ENCODE assay signal across 21 cellular contexts in the genomic region with DNA sequence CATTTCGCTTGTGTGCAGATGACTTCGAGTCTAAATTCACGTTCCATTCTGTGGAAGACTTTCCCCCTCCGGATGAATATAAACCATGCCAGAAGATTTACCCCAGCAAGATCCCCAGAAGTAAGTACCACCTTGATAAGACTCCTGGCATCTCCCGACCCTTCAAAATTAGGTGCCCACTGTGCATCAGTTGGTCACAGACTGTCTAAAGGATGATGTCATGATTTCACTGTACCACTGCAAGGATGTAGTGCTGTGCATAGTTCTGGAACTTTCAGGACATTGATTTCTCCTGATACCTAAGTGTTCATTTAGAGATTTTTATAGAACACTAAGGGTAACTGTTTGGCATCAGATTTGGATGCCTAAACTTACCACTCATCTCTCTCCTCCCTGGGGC.
DNase-seq lines count a peak whose midpoint lies in the region; ATAC-seq, FAIRE-seq and TF ChIP-seq lines count a peak whose summit lies in the region.
"Had no signal": no experiment of that assay in that cellular context is flagged by ENCODE, and none has a peak within 500 bp of the region (broad histone marks: within the 10 kb centered on the region; RNA-seq: fewer than 3 reads in every experiment).

No MANE protein-coding gene starts in this region.

- H3K9me3 ChIP-seq in HepG2 (ENCODE audit: low read length) (no peaks in the 10 kb centered on the region), right lobe of liver (no peaks in the 10 kb centered on the region), endothelial cell of umbilical vein (replicated peaks; ENCODE audit: control insufficient read depth, insufficient read depth, low read length) (no peaks in the 10 kb centered on the region), esophagus muscularis mucosa (no peaks in the 10 kb centered on the region)
- H3K9me3 ChIP-seq: A549; BLaER1 treated with 17β-estradiol and CSF1 and Interleukin-3, amounts not matched to agents 10 nM and 100 nM; Caco-2 had no signal

- intact Hi-C loops in HepG2 (cut with micrococcal nuclease; ENCODE audit: unreplicated experiment), result no loop called here
- intact Hi-C loops in right lobe of liver (cut with DNase I), result no loop called here
- intact Hi-C loops in endothelial cell of umbilical vein (cut with micrococcal nuclease), result no loop called here
- intact Hi-C loops in esophagus muscularis mucosa (cut with DNase I), result no loop called here

- H2AFZ ChIP-seq in HepG2 (ENCODE audit: low read length), result no peak overlapping the region
- H2AFZ ChIP-seq in endothelial cell of umbilical vein (ENCODE audit: low read depth, low read length), result no peak overlapping the region

- no peaks in the 10 kb centered on the region for H4K20me1 ChIP-seq in HepG2 (ENCODE audit: insufficient read depth, low read length)
- no peaks in the 10 kb centered on the region for H4K20me1 ChIP-seq in endothelial cell of umbilical vein (replicated peaks; ENCODE audit: control insufficient read depth, extremely low read depth, insufficient read depth, low read length)
- H4K20me1 ChIP-seq: BLaER1 treated with 17β-estradiol and CSF1 and Interleukin-3, amounts not matched to agents 10 nM and 100 nM had no signal

- no peak overlapping the region for H3K27ac ChIP-seq in HepG2 (ENCODE audit: extremely low read length, insufficient read depth, low read length)
- H3K27ac ChIP-seq in right lobe of liver, result no peak overlapping the region
- no peak overlapping the region for H3K27ac ChIP-seq in endothelial cell of umbilical vein (ENCODE audit: insufficient read depth, low read depth, low read length)
- no peak overlapping the region for H3K27ac ChIP-seq in esophagus muscularis mucosa (replicated peaks in 1 of 4)
- H3K27ac ChIP-seq: 22Rv1; A549; BLaER1 treated with 17β-estradiol and CSF1 and Interleukin-3, amounts not matched to agents 10 nM and 100 nM; C4-2B had no signal

- in situ Hi-C loops in HepG2 (cut with HindIII; ENCODE audit: extremely low pct_ligation_motif_present, low pct_unique_long_range_greater_than_20kb), result no loop called here

- 39% methylated on average over 5 of the region's 5 CpGs for WGBS in HepG2 (ENCODE audit: low lambda C conversion rate)
- 98% methylated on average over 3 of the region's 5 CpGs for WGBS in right lobe of liver (ENCODE audit: insufficient coverage, low coverage, low lambda C conversion rate, missing lambda C conversion rate)
- WGBS in esophagus muscularis mucosa, result 89% methylated on average over 5 of the region's 5 CpGs

- POLR2A ChIA-PET in HepG2 (lab: Yijun Ruan, JAX) (no interaction called here), endothelial cell of umbilical vein (lab: Charles Lee) (no interaction called here)

- no peaks in the 10 kb centered on the region for H3K4me1 ChIP-seq in HepG2 (ENCODE audit: insufficient read depth, low read length)
- no peaks in the 10 kb centered on the region for H3K4me1 ChIP-seq in right lobe of liver
- H3K4me1 ChIP-seq in endothelial cell of umbilical vein (ENCODE audit: control insufficient read depth, extremely low read depth, insufficient read depth, low read length), result no peaks in the 10 kb centered on the region
- peaks cover 0 to 14% (median 11%) of the 10 kb centered on the region in 4 donors for H3K4me1 ChIP-seq in esophagus muscularis mucosa
- H3K4me1 ChIP-seq: A549; BLaER1 treated with 17β-estradiol and CSF1 and Interleukin-3, amounts not matched to agents 10 nM and 100 nM; Caco-2 had no signal

- TF ChIP-seq CTCF in HepG2 (CRISPR knock-in tag; IDR thresholded peaks at IDR 0.05) (no peak), right lobe of liver (IDR thresholded peaks at IDR 0.05) (no peak), endothelial cell of umbilical vein (IDR thresholded peaks at IDR 0.05; ENCODE audit: extremely low read depth in 1 of 2, insufficient read depth in 1 of 2, low read depth in 1 of 2, low read length in 2 of 2) (no peak), esophagus muscularis mucosa (IDR thresholded peaks at IDR 0.05) (no peak)

- H3K4me2 ChIP-seq in HepG2 (ENCODE audit: low read depth, low read length) (no peak overlapping the region), endothelial cell of umbilical vein (ENCODE audit: insufficient read depth, low read length) (no peak overlapping the region)
- H3K4me2 ChIP-seq: A549; BLaER1 treated with 17β-estradiol and CSF1 and Interleukin-3, amounts not matched to agents 10 nM and 100 nM had no signal

- H3K36me3 ChIP-seq in HepG2 (replicated peaks in 1 of 2; ENCODE audit: control insufficient read depth in 1 of 2, insufficient read depth in 2 of 2, low read length in 2 of 2), result no peaks in the 10 kb centered on the region
- no peaks in the 10 kb centered on the region for H3K36me3 ChIP-seq in right lobe of liver
- H3K36me3 ChIP-seq in endothelial cell of umbilical vein (ENCODE audit: control insufficient read depth in 2 of 2, extremely low read depth in 1 of 2, insufficient read depth in 2 of 2, low read length in 2 of 2), result no peaks in the 10 kb centered on the region
- no peaks in the 10 kb centered on the region for H3K36me3 ChIP-seq in esophagus muscularis mucosa
- H3K36me3 ChIP-seq: BLaER1 treated with 17β-estradiol and CSF1 and Interleukin-3, amounts not matched to agents 10 nM and 100 nM had no signal

- FAIRE-seq in HepG2 (lab: Jason Lieb, UNC), result no peak
- peak; percentile 21 for FAIRE-seq in endothelial cell of umbilical vein (lab: Jason Lieb, UNC)
- FAIRE-seq in urothelium cell line (lab: Jason Lieb, UNC), result peak; percentile 32
- FAIRE-seq: A549, D721Med, G401.6, GM12891, GM19239 had no signal

- dilution Hi-C loops in endothelial cell of umbilical vein (cut with MboI; ENCODE audit: extremely low pct_ligation_motif_present, low sequenced_read_pairs), result no loop called here

- H3K9ac ChIP-seq in HepG2 (ENCODE audit: insufficient read depth, low read depth, low read length), result no peak overlapping the region
- H3K9ac ChIP-seq in endothelial cell of umbilical vein (replicated peaks; ENCODE audit: extremely low read depth, insufficient read depth, low read length), result no peak overlapping the region
- H3K9ac ChIP-seq: BLaER1 treated with 17β-estradiol and CSF1 and Interleukin-3, amounts not matched to agents 10 nM and 100 nM had no signal

- BruUV-seq in HepG2 (replicated peaks; lab: Mats Ljungman, UMichigan), result no TSS peak
- no TSS peak for BruUV-seq in endothelial cell of umbilical vein (replicated peaks; lab: Mats Ljungman, UMichigan)

- H3K4me3 ChIP-seq in HepG2 (replicated peaks in 1 of 3; ENCODE audit: insufficient read depth in 1 of 3, low read depth in 2 of 3, low read length in 3 of 3), result no peak overlapping the region
- H3K4me3 ChIP-seq in right lobe of liver, result no peak overlapping the region
- H3K4me3 ChIP-seq in endothelial cell of umbilical vein (replicated peaks in 1 of 3; ENCODE audit: insufficient read depth in 1 of 3, low read depth in 1 of 3, low read length in 3 of 3), result no peak overlapping the region
- H3K4me3 ChIP-seq in esophagus muscularis mucosa, result no peak overlapping the region
- H3K4me3 ChIP-seq: A549; BLaER1 treated with 17β-estradiol and CSF1 and Interleukin-3, amounts not matched to agents 10 nM and 100 nM had no signal

- TF ChIP-seq RAD21 in HepG2 (CRISPR knock-in tag; IDR thresholded peaks at IDR 0.05), result no peak

- H3K9me1 ChIP-seq in endothelial cell of umbilical vein (replicated peaks; ENCODE audit: control insufficient read depth, extremely low read depth, insufficient read depth, low read length), result no peaks in the 10 kb centered on the region

- ATAC-seq in HepG2 (no peak), right lobe of liver (no peak), HG03196 (IDR thresholded peaks at IDR 0.05; ENCODE audit: unreplicated experiment) (no peak)
- ATAC-seq: A549; CD8-positive, alpha-beta T cell had no signal

- TF ChIP-seq POLR2A in HepG2 (IDR thresholded peaks at IDR 0.05; ENCODE audit: insufficient read depth in 1 of 2, low read depth in 2 of 2, low read length in 2 of 2) (no peak), right lobe of liver (IDR thresholded peaks at IDR 0.05) (no peak), endothelial cell of umbilical vein (IDR thresholded peaks at IDR 0.05; ENCODE audit: low read depth, low read length) (no peak), esophagus muscularis mucosa (IDR thresholded peaks at IDR 0.05; ENCODE audit: low read depth) (no peak)

- CTCF ChIA-PET in HepG2 (lab: Yijun Ruan, JAX; ENCODE audit: low intra/inter-chr PET ratio, low total read pairs) (no interaction called here), endothelial cell of umbilical vein (lab: Charles Lee) (no interaction called here)

- H3K79me2 ChIP-seq in HepG2 (ENCODE audit: insufficient read depth, low read length) (no peaks in the 10 kb centered on the region), endothelial cell of umbilical vein (ENCODE audit: control insufficient read depth, insufficient read depth, low read length) (no peaks in the 10 kb centered on the region)

- TF ChIP-seq EP300 in HepG2 (IDR thresholded peaks at IDR 0.05; ENCODE audit: low read depth in 2 of 2, low read length in 2 of 2) (no peak), HepG2 (CRISPR knock-in tag; IDR thresholded peaks at IDR 0.05; ENCODE audit: borderline replicate concordance) (no peak), esophagus muscularis mucosa (IDR thresholded peaks at IDR 0.05) (no peak)

- H3K27me3 ChIP-seq in HepG2 (ENCODE audit: control insufficient read depth in 1 of 2, insufficient read depth in 2 of 2, low read length in 2 of 2), result peaks cover 1 to 27% of the 10 kb centered on the region in 2 experiments; a peak in 2 of 5 replicates
- H3K27me3 ChIP-seq in right lobe of liver, result no peaks in the 10 kb centered on the region
- peaks cover 0 to 10% of the 10 kb centered on the region in 2 experiments for H3K27me3 ChIP-seq in endothelial cell of umbilical vein (ENCODE audit: control insufficient read depth in 2 of 2, insufficient read depth in 2 of 2, low read length in 2 of 2)
- H3K27me3 ChIP-seq in esophagus muscularis mucosa, result no peaks in the 10 kb centered on the region

- DNase-seq in HepG2 (ENCODE audit: low spot score) (no peak), right lobe of liver (no peak), endothelial cell of umbilical vein (ENCODE audit: low read depth, low spot score) (no peak), urothelium cell line (ENCODE audit: low spot score) (no peak), esophagus muscularis mucosa (ENCODE audit: extremely low spot score) (no peak)
- DNase-seq: AML-193; Caco-2; Calu3; CD4-positive, alpha-beta T cell; CD8-positive, alpha-beta T cell; DMS79 treated with DMSO at 0.1 percent for 48 hours; GF-D8 had no signal

TF ChIP-seq in HepG2, 621 proteins besides CTCF, POLR2A, EP300 and RAD21:
- TF ChIP-seq ATF7 (IDR thresholded peaks at IDR 0.05), result peak; percentile 92
- TF ChIP-seq ATF7 (CRISPR knock-in tag; IDR thresholded peaks at IDR 0.05), result no peak
- no peak for TF ChIP-seq ZSCAN30 (CRISPR knock-in tag; IDR thresholded peaks at IDR 0.05)
TF ChIP-seq in HepG2: peak in this region for 1.

TF ChIP-seq in endothelial cell of umbilical vein, 7 proteins besides CTCF, POLR2A, EP300 and RAD21 (continues in another document):
- no peak for TF ChIP-seq POLR2AphosphoS5 (IDR thresholded peaks at IDR 0.05; ENCODE audit: insufficient read depth, low read depth, low read length)
- TF ChIP-seq EZH2 (IDR thresholded peaks at IDR 0.05; ENCODE audit: borderline replicate concordance, low read depth, low read length, severe bottlenecking), result no peak
- no peak for TF ChIP-seq FOS (IDR thresholded peaks at IDR 0.05; ENCODE audit: borderline replicate concordance, insufficient read depth, low read length)
- no peak for TF ChIP-seq GATA2 (IDR thresholded peaks at IDR 0.05; ENCODE audit: insufficient read depth, insufficient read length, low read depth, low read length)
